Comparison of ENCODE assay signal across 8 cellular contexts in the genomic region with DNA sequence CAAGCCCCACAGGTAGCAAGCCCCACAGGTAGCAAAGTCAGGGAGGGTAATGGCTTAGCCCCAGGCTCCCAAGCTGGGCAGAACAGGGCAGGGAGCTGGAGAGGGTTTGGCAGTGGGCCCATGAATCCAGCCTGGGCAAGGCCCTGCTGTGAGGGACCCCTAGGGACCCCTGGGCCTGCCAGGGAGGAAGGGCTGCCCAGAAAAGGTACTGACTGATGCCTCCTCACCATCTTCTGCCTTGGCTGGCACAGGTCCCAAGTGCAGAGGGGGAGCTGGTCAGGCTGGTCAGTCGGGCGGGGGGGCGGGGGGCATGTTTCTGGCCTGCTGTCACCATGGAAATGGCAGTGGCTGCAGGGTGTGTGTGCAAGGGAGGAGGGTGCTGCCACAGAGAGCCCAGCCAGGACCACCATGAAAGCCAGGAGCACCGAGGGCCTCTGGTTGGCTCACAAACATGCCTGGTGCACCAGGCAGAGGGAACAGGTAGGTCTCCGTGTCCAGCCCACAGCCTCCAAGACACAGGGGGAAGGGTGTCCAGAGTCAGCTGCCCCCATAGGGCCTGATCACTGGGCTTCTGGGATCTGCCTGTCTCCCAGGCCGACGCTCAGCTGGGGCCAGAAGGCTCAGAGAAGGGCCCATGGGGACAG. TPM values are rescaled to one million over a fixed set of nuclear protein-coding genes. Genes with fewer than 3 reads are reported as not detected.
DNase-seq lines count a peak whose midpoint lies in the region; TF ChIP-seq lines count a peak whose summit lies in the region.

No MANE protein-coding gene starts in this region.

- H3K36me3 Mint-ChIP-seq in neural progenitor cell, result no peaks in the 10 kb centered on the region
- H3K36me3 Mint-ChIP-seq in activated naive CD4-positive, alpha-beta T cell treated with anti-CD3 and anti-CD28 coated beads for 36 hours (ENCODE audit: low read depth), result peaks cover 2% of the 10 kb centered on the region

- peak overlapping the region; percentile 73 for H3K4me2 ChIP-seq in Karpas-422 (ENCODE audit: low read depth, low read length, poor library complexity, severe bottlenecking)
- peak overlapping the region; percentile 73 for H3K4me2 ChIP-seq in neural progenitor cell

- no peaks in the 10 kb centered on the region for H3K9me3 ChIP-seq in BE2C
- H3K9me3 ChIP-seq in Karpas-422 (ENCODE audit: low read length), result no peaks in the 10 kb centered on the region
- no peaks in the 10 kb centered on the region for H3K9me3 ChIP-seq in neural progenitor cell (ENCODE audit: low read depth)

- no peak overlapping the region for H2AFZ ChIP-seq in Karpas-422 (ENCODE audit: low read length)
- no peak overlapping the region for H2AFZ ChIP-seq in neural progenitor cell (replicated peaks)

- intact Hi-C loops in dorsolateral prefrontal cortex (cut with DNase I), result loop anchor here in 1 of 2 donors (5.0 kb wide), 1 partner anchor 56 kb away; a partner anchor contains a TSS
- intact Hi-C loops in activated naive CD4-positive, alpha-beta T cell treated with anti-CD3 and anti-CD28 coated beads for 36 hours (cut with micrococcal nuclease), result no loop called here

- no peak overlapping the region for H3K9ac ChIP-seq in Karpas-422 (ENCODE audit: low read length)
- H3K9ac ChIP-seq in neural progenitor cell, result no peak overlapping the region

- H3F3A ChIP-seq in neural progenitor cell (ENCODE audit: low read depth), result peaks cover 31% of the 10 kb centered on the region

- H3K36me3 ChIP-seq in BE2C (peaks cover 11% of the 10 kb centered on the region), Karpas-422 (ENCODE audit: insufficient read depth, low read length) (no peaks in the 10 kb centered on the region), neural progenitor cell (no peaks in the 10 kb centered on the region)

- TF ChIP-seq CTCF in BE2C (IDR thresholded peaks at IDR 0.05; ENCODE audit: low read depth, low read length), result no peak
- no peak for TF ChIP-seq CTCF in dorsolateral prefrontal cortex (IDR thresholded peaks at IDR 0.05 in 54 of 56, conservative IDR thresholded peaks at IDR 0.05 in 2 of 56; ENCODE audit: low read depth in 1 of 56, partially characterized antibody in 56 of 56)
- no peak for TF ChIP-seq CTCF in neural progenitor cell (IDR thresholded peaks at IDR 0.05)

- H3K4me3 ChIP-seq in BE2C (ENCODE audit: low read depth, low read length) (peak overlapping the region; percentile 51), Karpas-422 (ENCODE audit: low read length) (peak overlapping the region; percentile 76; the same call in 1 of the 2 replicates), dorsolateral prefrontal cortex (peak overlapping the region in 42 of 59 donors; percentile 31 to 90 (median 62)), neural progenitor cell (peak overlapping the region; percentile 78)

- no peak overlapping the region for H3K4me3 Mint-ChIP-seq in neural progenitor cell
- no peak overlapping the region for H3K4me3 Mint-ChIP-seq in activated naive CD4-positive, alpha-beta T cell treated with anti-CD3 and anti-CD28 coated beads for 36 hours

- H3K27me3 Mint-ChIP-seq in neural progenitor cell (ENCODE audit: insufficient read depth, low read depth), result peaks cover 6% of the 10 kb centered on the region
- H3K27me3 Mint-ChIP-seq in activated naive CD4-positive, alpha-beta T cell treated with anti-CD3 and anti-CD28 coated beads for 36 hours (ENCODE audit: low read depth), result peaks cover 14% of the 10 kb centered on the region

- peaks cover 21% of the 10 kb centered on the region; the same call in 1 of the 2 replicates for H4K20me1 ChIP-seq in Karpas-422 (ENCODE audit: insufficient read depth, low read depth, low read length)
- H4K20me1 ChIP-seq in neural progenitor cell (ENCODE audit: low read depth), result peaks cover 58% of the 10 kb centered on the region

- CTCF ChIA-PET in activated naive CD4-positive, alpha-beta T cell treated with anti-CD3 and anti-CD28 coated beads for 36 hours (lab: Charles Lee), result interaction anchor here (0.9 to 1.0 kb wide), 2 partner anchors 17 to 102 kb away, joined by 3 to 4 read pairs; no protein-coding TSS in a partner anchor

- H3K27me3 ChIP-seq in BE2C (no peaks in the 10 kb centered on the region), Karpas-422 (ENCODE audit: low read length) (no peaks in the 10 kb centered on the region), dorsolateral prefrontal cortex (no peaks in the 10 kb centered on the region), neural progenitor cell (peaks cover 36% of the 10 kb centered on the region)

- H3K79me2 ChIP-seq in Karpas-422 (ENCODE audit: low read length) (no peaks in the 10 kb centered on the region), neural progenitor cell (ENCODE audit: low read depth) (no peaks in the 10 kb centered on the region)

- no peaks in the 10 kb centered on the region for H3K9me3 Mint-ChIP-seq in neural progenitor cell
- no peaks in the 10 kb centered on the region for H3K9me3 Mint-ChIP-seq in activated naive CD4-positive, alpha-beta T cell treated with anti-CD3 and anti-CD28 coated beads for 36 hours

- no peaks in the 10 kb centered on the region for H3K9me2 ChIP-seq in Karpas-422 (replicated peaks; ENCODE audit: insufficient read depth, low read length)

- H3K4me1 ChIP-seq in BE2C (peaks cover 47% of the 10 kb centered on the region), Karpas-422 (ENCODE audit: low read length) (peaks cover 66% of the 10 kb centered on the region), neural progenitor cell (peaks cover 33% of the 10 kb centered on the region)

- peaks cover 24% of the 10 kb centered on the region for H3K4me1 Mint-ChIP-seq in neural progenitor cell
- peaks cover 14% of the 10 kb centered on the region for H3K4me1 Mint-ChIP-seq in activated naive CD4-positive, alpha-beta T cell treated with anti-CD3 and anti-CD28 coated beads for 36 hours (ENCODE audit: low read depth)

- DNase-seq in BE2C (peak; percentile 80), Karpas-422 (no peak), dorsolateral prefrontal cortex (no peak), neural progenitor cell (ENCODE audit: low spot score) (no peak), NCI-H524 treated with DMSO at 0.1 percent for 48 hours (lab: John Stamatoyannopoulos, UW) (no peak), GM19238 (ENCODE audit: insufficient read length, low spot score) (no peak), NCI-H526 (lab: John Stamatoyannopoulos, UW) (no peak)
- no peak for DNase-seq in activated naive CD4-positive, alpha-beta T cell treated with anti-CD3 and anti-CD28 coated beads for 36 hours

- H3K27ac Mint-ChIP-seq in neural progenitor cell, result no peak overlapping the region
- no peak overlapping the region for H3K27ac Mint-ChIP-seq in activated naive CD4-positive, alpha-beta T cell treated with anti-CD3 and anti-CD28 coated beads for 36 hours

- H3K27ac ChIP-seq in Karpas-422 (ENCODE audit: low read length) (no peak overlapping the region), dorsolateral prefrontal cortex (peak overlapping the region in 54 of 59 donors; percentile 5 to 94 (median 78)), neural progenitor cell (no peak overlapping the region)

RNA-seq across cellular contexts. Expression of a gene that starts 1.5 kb away (rescaled TPM):
- 2,068 TPM for polyA plus RNA-seq in BE2C (2012; ENCODE audit: insufficient read depth, insufficient read length, low read depth)
- 0.45 TPM in 1 of 2 replicates, not detected in the other for total RNA-seq in Karpas-422 (2014; rRNA removed; shearing (Covaris generic); ENCODE audit: low replicate concordance)
- total RNA-seq in dorsolateral prefrontal cortex, result 100 to 1,000 TPM in 116 of 120 experiments, 10 to 100 TPM in 4; 67.0 to 225 (median 142) TPM
- 0.30 and 3.5 TPM in 2 replicates for total RNA-seq in neural progenitor cell (ENCODE audit: low replicate concordance)
- not detected for total RNA-seq in activated naive CD4-positive, alpha-beta T cell treated with anti-CD3 and anti-CD28 coated beads for 36 hours

RNA-seq across cellular contexts. Expression of a gene that starts 13.5 kb away (rescaled TPM):
- 451 TPM for polyA plus RNA-seq in BE2C (2012; ENCODE audit: insufficient read depth, insufficient read length, low read depth)
- 140 and 285 TPM in 2 replicates for total RNA-seq in Karpas-422 (2014; rRNA removed; shearing (Covaris generic); ENCODE audit: low replicate concordance)
- 10 to 100 TPM in 36 of 120 experiments, 1 to 10 TPM in 80, under 1 TPM in 1, not detected in 3; 0.64 to 75.6 (median 7.4) TPM for total RNA-seq in dorsolateral prefrontal cortex
- total RNA-seq in neural progenitor cell (ENCODE audit: low replicate concordance), result 2.6 TPM in 1 of 2 replicates, not detected in the other
- 10 to 100 TPM; 67.3 to 77.1 TPM for total RNA-seq in activated naive CD4-positive, alpha-beta T cell treated with anti-CD3 and anti-CD28 coated beads for 36 hours

RNA-seq across cellular contexts. Expression of a gene that starts 17.9 kb away (rescaled TPM):
- polyA plus RNA-seq in BE2C (2012; ENCODE audit: insufficient read depth, insufficient read length, low read depth), result 40.9 TPM
- 9.8 and 35.6 TPM in 2 replicates for total RNA-seq in Karpas-422 (2014; rRNA removed; shearing (Covaris generic); ENCODE audit: low replicate concordance)
- 10 to 100 TPM in 118 of 120 experiments, 1 to 10 TPM in 2; 8.9 to 23.4 (median 15.6) TPM for total RNA-seq in dorsolateral prefrontal cortex
- total RNA-seq in neural progenitor cell (ENCODE audit: low replicate concordance), result 3.6 and 25.0 TPM in 2 replicates
- 10 to 100 TPM; 27.8 to 28.6 TPM for total RNA-seq in activated naive CD4-positive, alpha-beta T cell treated with anti-CD3 and anti-CD28 coated beads for 36 hours

RNA-seq across cellular contexts. Expression of a gene that starts 53.2 kb away (rescaled TPM):
- 11.3 TPM for polyA plus RNA-seq in BE2C (2012; ENCODE audit: insufficient read depth, insufficient read length, low read depth)
- 0.18 TPM in 1 of 2 replicates, not detected in the other for total RNA-seq in Karpas-422 (2014; rRNA removed; shearing (Covaris generic); ENCODE audit: low replicate concordance)
- total RNA-seq in dorsolateral prefrontal cortex (10 to 100 TPM; 11.9 to 30.7 (median 19.1) TPM), neural progenitor cell (ENCODE audit: low replicate concordance) (0.90 and 3.6 TPM in 2 replicates)
- 1 to 10 TPM; 6.5 to 9.3 TPM for total RNA-seq in activated naive CD4-positive, alpha-beta T cell treated with anti-CD3 and anti-CD28 coated beads for 36 hours

RNA-seq across cellular contexts. Expression of a gene that starts 53.5 kb away (rescaled TPM):
- 121 TPM for polyA plus RNA-seq in BE2C (2012; ENCODE audit: insufficient read depth, insufficient read length, low read depth)
- 94.6 and 204 TPM in 2 replicates for total RNA-seq in Karpas-422 (2014; rRNA removed; shearing (Covaris generic); ENCODE audit: low replicate concordance)
- 100 to 1,000 TPM in 85 of 120 experiments, 10 to 100 TPM in 35; 81.6 to 178 (median 109) TPM for total RNA-seq in dorsolateral prefrontal cortex
- total RNA-seq in neural progenitor cell (ENCODE audit: low replicate concordance), result 59.8 and 117 TPM in 2 replicates
- 100 to 1,000 TPM; 106 to 115 TPM for total RNA-seq in activated naive CD4-positive, alpha-beta T cell treated with anti-CD3 and anti-CD28 coated beads for 36 hours

Comparison
In these comparisons a context has a peak if more than half of its experiments do, and no peak if none do; other contexts are left out.
1. H3K27ac ChIP-seq: peak in dorsolateral prefrontal cortex (54 of 59); none in Karpas-422 (single experiment) and neural progenitor cell (single experiment).
2. RNA of a gene that starts 1.5 kb away (total RNA-seq): 67.0 to 225 TPM in dorsolateral prefrontal cortex; 0.45 TPM in Karpas-422, 0.30 to 3.5 TPM in neural progenitor cell and not detected in activated naive CD4-positive, alpha-beta T cell treated with anti-CD3 and anti-CD28 coated beads for 36 hours; every median in the first group is over 10 times any median in the second.
3. Peak in every context shown above with its lines, with median percentiles within 50 percentile points of each other: H3K4me3 ChIP-seq.